In the genomic region with DNA sequence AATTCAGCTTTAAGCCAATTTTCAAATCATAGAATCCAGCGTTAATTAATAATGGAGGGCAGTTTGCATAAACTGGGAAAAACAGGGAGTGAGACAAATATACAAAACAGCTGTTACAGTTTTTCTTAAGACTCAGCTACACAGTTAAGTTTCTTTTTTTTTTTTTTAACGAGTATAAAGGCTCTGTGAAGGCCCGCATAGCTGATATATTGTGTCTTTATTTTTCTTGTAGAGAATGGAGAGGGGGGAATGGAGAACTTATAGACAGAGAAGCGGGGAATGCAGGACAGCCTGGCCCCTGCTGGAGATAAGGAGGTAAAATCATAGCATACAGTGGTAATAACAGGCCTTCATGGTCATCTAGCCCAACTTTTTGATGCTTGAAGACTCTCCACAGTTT, we compare ENCODE assay signal across 27 cellular contexts.
"Had no signal": no experiment of that assay in that cellular context is flagged by ENCODE, and none has a peak within 500 bp of the region (broad histone marks: within the 10 kb centered on the region; RNA-seq: fewer than 3 reads in every experiment).

No MANE protein-coding gene starts in this region.

- H3K27ac ChIP-seq: dorsolateral prefrontal cortex, epithelial cell of prostate, heart right ventricle, left lung, neutrophil, parathyroid adenoma, right lobe of liver, thoracic aorta, tibial nerve, upper lobe of left lung had no signal

- H3K9ac ChIP-seq: parathyroid adenoma had no signal

- H3K9me3 ChIP-seq: heart right ventricle, left lung, mucosa of descending colon, neutrophil, right lobe of liver, thoracic aorta, tibial nerve, upper lobe of left lung had no signal

- FAIRE-seq: islet of Langerhans, small intestine, urothelium cell line had no signal

- ATAC-seq: esophagus mucosa; heart right ventricle; left cardiac atrium; left lung; mucosa of descending colon; natural killer cell treated with Interleukin-12 subunit alpha and Interleukin-12 subunit beta and Interleukin-15 and Interleukin-18, amount 100 ng/mL, for 72 hours; right lobe of liver; stimulated activated naive B cell treated with anti-CD40 and anti-IgM and Interleukin-4, amounts not matched to agents 10 μg/mL and 1 μg/mL and 100 μg/mL, for 72 hours had no signal

- DNase-seq: dorsolateral prefrontal cortex; effector CD4-positive, alpha-beta T cell; endodermal cell; foreskin melanocyte; glutamatergic neuron; heart right ventricle; hippocampal formation; left cardiac atrium; left lung; mesenchymal stem cell; mucosa of descending colon; naive B cell; right lobe of liver; small intestine; stimulated activated CD4-positive, alpha-beta T cell treated with anti-CD3 and anti-CD28 coated beads, Interleukin-15, amount 100 ng/mL, for 24 hours; stimulated activated CD4-positive, alpha-beta T cell treated with anti-CD3 and anti-CD28 coated beads, Interleukin-2, amount 100 ng/mL, for 48 hours; stimulated activated naive B cell treated with anti-CD40 and anti-IgM and Interleukin-4, amounts not matched to agents 10 μg/mL and 1 μg/mL and 100 μg/mL, for 72 hours; upper lobe of left lung had no signal

- H3K36me3 ChIP-seq: heart right ventricle, left lung, neutrophil, right lobe of liver, thoracic aorta, tibial nerve, upper lobe of left lung had no signal

- H2AFZ ChIP-seq: parathyroid adenoma had no signal

- H3K4me3 ChIP-seq: dorsolateral prefrontal cortex, heart right ventricle, left lung, mucosa of descending colon, right lobe of liver, thoracic aorta, tibial nerve, upper lobe of left lung had no signal

- H3K27me3 ChIP-seq: dorsolateral prefrontal cortex, heart right ventricle, left lung, neutrophil, right lobe of liver, tibial nerve, upper lobe of left lung had no signal
